ENCODE assay signal across 9 cellular contexts in genomic region chr1:16212251-16212961, GRCh38. TPM values are rescaled to one million over a fixed set of nuclear protein-coding genes. Genes with fewer than 3 reads are reported as not detected.
A peak's percentile ranks its signal among the peaks of the same experiment; 100 is the strongest.
DNase-seq lines count a peak whose midpoint lies in the region; ATAC-seq and TF ChIP-seq lines count a peak whose summit lies in the region.
"Had no signal": no experiment of that assay in that cellular context is flagged by ENCODE, and none has a peak within 500 bp of the region (broad histone marks: within the 10 kb centered on the region; RNA-seq: fewer than 3 reads in every experiment).

TSS of gene ARHGEF19 (minus strand) at chr1:16212652. CDS start at chr1:16209054, 3,598 bp downstream.

- H3K9me3 ChIP-seq in body of pancreas (no peaks in the 10 kb centered on the region), mucosa of descending colon (no peaks in the 10 kb centered on the region), HAP-1 (no peaks in the 10 kb centered on the region)

- DNase-seq in COR-L47 (lab: John Stamatoyannopoulos, UW) (peak; percentile 90), NCI-H1048 (lab: John Stamatoyannopoulos, UW) (peak; percentile 61), body of pancreas (peak; percentile 76 to 89 (median 86)), mucosa of descending colon (peak; percentile 49 to 67 (median 65)), HAP-1 (ENCODE audit: low spot score in 2 of 2) (no peak), EL (no peak), AML-193 (lab: John Stamatoyannopoulos, UW) (no peak)
- DNase-seq: activated T-cell treated with anti-CD3 and anti-CD28 coated beads, Interleukin-2, amount 50 U/mL, for 24 hours had no signal

- peak within 1 kb of the TSS; percentile 73 to 88 (median 76) for H3K27ac ChIP-seq in body of pancreas

- 5 to 14% methylated on average over 11 to 14 of the region's 14 CpGs for WGBS in body of pancreas, 2 donors

- in situ Hi-C loops in HAP-1 (cut with MboI; ENCODE audit: low sequenced_read_pairs) = no loop called here

- H3K4me1 ChIP-seq in body of pancreas = peaks cover 67% of the 10 kb centered on the region
- H3K4me1 ChIP-seq in mucosa of descending colon (ENCODE audit: low read depth) = peaks cover 3% of the 10 kb centered on the region
- no peaks in the 10 kb centered on the region; the same call in 1 of the 2 replicates for H3K4me1 ChIP-seq in HAP-1

- H3K27me3 ChIP-seq in body of pancreas (no peaks in the 10 kb centered on the region), HAP-1 (ENCODE audit: low read depth) (no peaks in the 10 kb centered on the region)

- peak; percentile 21 to 43 (median 41) for TF ChIP-seq POLR2A in body of pancreas (IDR thresholded peaks at IDR 0.05)

- H3K4me3 ChIP-seq in body of pancreas (no peak within 1 kb of the TSS), mucosa of descending colon (no peak within 1 kb of the TSS), HAP-1 (no peak within 1 kb of the TSS)

- H3K36me3 ChIP-seq in body of pancreas (replicated peaks in 1 of 2; ENCODE audit: insufficient read depth in 1 of 2, low read depth in 2 of 2) = no peaks in the 10 kb centered on the region
- H3K36me3 ChIP-seq in mucosa of descending colon (ENCODE audit: low read depth) = no peaks in the 10 kb centered on the region
- H3K36me3 ChIP-seq in HAP-1 (replicated peaks) = no peaks in the 10 kb centered on the region

- intact Hi-C loops in body of pancreas (cut with DNase I) (no loop called here), mucosa of descending colon (cut with DNase I, micrococcal nuclease) (no loop called here)

- TF ChIP-seq CTCF in body of pancreas (IDR thresholded peaks at IDR 0.05) (peak in 1 of 7 experiments; percentile 9), mucosa of descending colon (IDR thresholded peaks at IDR 0.05) (no peak)

- peak; percentile 37 for ATAC-seq in body of pancreas
- no peak for ATAC-seq in mucosa of descending colon
- no peak for ATAC-seq in GM19324 (IDR thresholded peaks at IDR 0.05; ENCODE audit: low FRiP score, unreplicated experiment)

RNA-seq across cellular contexts. Expression of gene ARHGEF19, which starts in this region (rescaled TPM):
- 10 to 100 TPM; 15.3 to 31.3 TPM for total RNA-seq in body of pancreas
- total RNA-seq in mucosa of descending colon = 10 to 100 TPM in 1 of 3 donors, 1 to 10 TPM in 2; 5.3 to 13.3 (median 9.0) TPM

Comparison
In these comparisons a context has a peak if more than half of its experiments do, and no peak if none do; other contexts are left out.
1. DNase-seq: peak in COR-L47 (single experiment), NCI-H1048 (single experiment), body of pancreas (4 of 4) and mucosa of descending colon (3 of 3); none in HAP-1 (0 of 2), EL (single experiment) and AML-193 (0 of 2).